In the genomic region with DNA sequence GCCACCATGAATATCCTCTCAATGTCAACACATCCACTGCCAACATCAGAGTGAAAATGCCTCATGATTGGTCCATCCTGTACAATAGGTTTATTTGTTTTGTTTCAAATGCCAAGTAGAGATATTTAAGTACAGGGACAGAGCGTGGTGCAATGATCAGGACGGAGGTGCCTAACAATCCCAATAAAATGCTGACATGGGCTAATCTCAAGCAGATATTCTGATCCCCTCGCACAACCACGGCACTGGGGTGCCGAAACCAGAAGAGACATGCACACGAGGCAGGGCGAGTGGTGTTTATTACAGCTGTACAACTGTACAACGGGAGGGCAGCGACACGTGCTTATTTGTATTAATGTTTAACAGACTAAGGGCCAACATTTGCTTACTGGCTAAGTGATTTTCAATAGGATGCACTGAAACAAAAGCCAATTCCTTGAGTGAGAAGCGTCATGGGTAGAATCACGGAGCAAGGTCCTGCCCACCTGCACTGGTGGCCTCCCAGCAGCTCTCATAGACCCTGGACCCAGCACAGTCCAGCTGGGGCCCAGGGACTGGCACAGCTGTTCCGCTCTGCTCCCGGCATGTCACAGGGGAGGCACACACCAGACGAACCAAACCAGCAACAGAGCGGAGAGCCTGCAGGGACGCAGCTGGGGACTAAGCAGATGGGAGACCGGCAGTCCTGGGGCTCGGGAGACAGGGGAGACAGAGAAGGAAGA, we compare ENCODE assay signal across 14 cellular contexts.
DNase-seq lines count a peak whose midpoint lies in the region; ATAC-seq, FAIRE-seq and TF ChIP-seq lines count a peak whose summit lies in the region.
"Had no signal": no experiment of that assay in that cellular context is flagged by ENCODE, and none has a peak within 500 bp of the region (broad histone marks: within the 10 kb centered on the region; RNA-seq: fewer than 3 reads in every experiment).

No MANE protein-coding gene starts in this region.

- H4K20me1 ChIP-seq in K562 (replicated peaks; ENCODE audit: control insufficient read depth, insufficient read depth, low read length), result no peaks in the 10 kb centered on the region

- H3K4me3 Mint-ChIP-seq in activated naive CD8-positive, alpha-beta T cell, result no peak overlapping the region
- no peak overlapping the region for H3K4me3 Mint-ChIP-seq in activated naive CD8-positive, alpha-beta T cell treated with anti-CD3 and anti-CD28 coated beads, Interleukin-2, amount 50 U/mL, for 24 hours

- H3K36me3 ChIP-seq in K562 (ENCODE audit: control insufficient read depth, insufficient read depth, low read length), result no peaks in the 10 kb centered on the region
- H3K36me3 ChIP-seq in mucosa of rectum (ENCODE audit: control insufficient read depth in 2 of 2, insufficient read depth in 2 of 2, low read length in 2 of 2), result no peaks in the 10 kb centered on the region
- no peaks in the 10 kb centered on the region for H3K36me3 ChIP-seq in transverse colon

- FAIRE-seq in K562 (lab: Jason Lieb, UNC), result no peak
- FAIRE-seq: GM12891 had no signal

- no peak for DNase-seq in activated naive CD8-positive, alpha-beta T cell treated with anti-CD3 and anti-CD28 coated beads, Interleukin-2, amount 50 U/mL, for 24 hours
- DNase-seq in K562 (ENCODE audit: extremely low read depth in 1 of 4, low spot score in 3 of 4) (no peak), transverse colon (peak; percentile 34), foreskin fibroblast (no peak)
- no peak for DNase-seq in stimulated activated CD8-positive, alpha-beta memory T cell treated with anti-CD3 and anti-CD28 coated beads, Interleukin-4, amount 100 ng/mL, for 48 hours
- DNase-seq: effector CD8-positive, alpha-beta T cell; NCI-H1436; stimulated activated naive CD8-positive, alpha-beta T cell treated with anti-CD3 and anti-CD28 coated beads, Interleukin-15, amount 100 ng/mL, for 72 hours had no signal

- TF ChIP-seq CTCF in K562 (IDR thresholded peaks at IDR 0.05 in 2 of 3, conservative IDR thresholded peaks at IDR 0.05 in 1 of 3; ENCODE audit: insufficient read depth in 2 of 3, low read depth in 1 of 3, low read length in 3 of 3) (no peak), transverse colon (IDR thresholded peaks at IDR 0.05) (no peak), foreskin fibroblast (IDR thresholded peaks at IDR 0.05; ENCODE audit: low read depth, low read length) (no peak)

- H3K36me3 Mint-ChIP-seq in activated naive CD8-positive, alpha-beta T cell, result no peaks in the 10 kb centered on the region
- H3K36me3 Mint-ChIP-seq in activated naive CD8-positive, alpha-beta T cell treated with anti-CD3 and anti-CD28 coated beads, Interleukin-2, amount 50 U/mL, for 24 hours (ENCODE audit: low read depth), result peaks cover 2% of the 10 kb centered on the region

- no peaks in the 10 kb centered on the region for H3K27me3 Mint-ChIP-seq in activated naive CD8-positive, alpha-beta T cell
- peaks cover 2% of the 10 kb centered on the region for H3K27me3 Mint-ChIP-seq in activated naive CD8-positive, alpha-beta T cell treated with anti-CD3 and anti-CD28 coated beads, Interleukin-2, amount 50 U/mL, for 24 hours

- no peak for TF ChIP-seq RAD21 in K562 (CRISPR knock-in tag; conservative IDR thresholded peaks at IDR 0.05 in 1 of 2, IDR thresholded peaks at IDR 0.05 in 1 of 2)

- intact Hi-C loops in K562 (cut with micrococcal nuclease), result no loop called here
- intact Hi-C loops in transverse colon (cut with DNase I; ENCODE audit: low total_unique reads), result no loop called here

- TF ChIP-seq POLR2A in K562 (conservative IDR thresholded peaks at IDR 0.05) (no peak), transverse colon (IDR thresholded peaks at IDR 0.05) (peak; percentile 52)

- no peaks in the 10 kb centered on the region for H3K9me1 ChIP-seq in K562 (ENCODE audit: control insufficient read depth, insufficient read depth, low read length)

- peak overlapping the region; percentile 64 for H3K27ac Mint-ChIP-seq in activated naive CD8-positive, alpha-beta T cell
- H3K27ac Mint-ChIP-seq in activated naive CD8-positive, alpha-beta T cell treated with anti-CD3 and anti-CD28 coated beads, Interleukin-2, amount 50 U/mL, for 24 hours, result no peak overlapping the region

- H3K9ac ChIP-seq in K562 (ENCODE audit: insufficient read depth in 1 of 2, low read depth in 2 of 2, low read length in 2 of 2) (no peak overlapping the region), mucosa of rectum (ENCODE audit: low read depth in 1 of 2, low read length in 2 of 2) (peak overlapping the region in 1 of 2 donors; percentile 65)

- H2AFZ ChIP-seq in K562 (ENCODE audit: low read depth, low read length), result no peak overlapping the region

- CTCF ChIA-PET in K562 (lab: Yijun Ruan, JAX; ENCODE audit: low intra/inter-chr PET ratio), result no interaction called here

- no peak for ATAC-seq in activated naive CD8-positive, alpha-beta T cell treated with anti-CD3 and anti-CD28 coated beads, Interleukin-2, amount 50 U/mL, for 24 hours
- ATAC-seq in K562 (no peak), HG03135 (IDR thresholded peaks at IDR 0.05; ENCODE audit: unreplicated experiment) (no peak)

- in situ Hi-C loops in K562 (cut with MboI) (no loop called here), transverse colon (cut with MboI; ENCODE audit: low pct_ligation_motif_present in 1 of 4, low pct_unique_long_range_greater_than_20kb in 1 of 4, low sequenced_read_pairs in 3 of 4) (no loop called here)

- 93% methylated on average over 14 of the region's 19 CpGs for WGBS in K562 (ENCODE audit: insufficient coverage, low coverage, missing lambda C conversion rate)
- 52 to 75% methylated on average over 4 to 19 of the region's 19 CpGs for WGBS in transverse colon (ENCODE audit: low coverage in 1 of 2), 2 donors

- peaks cover 31% of the 10 kb centered on the region for H3K79me2 ChIP-seq in K562 (ENCODE audit: control insufficient read depth, insufficient read depth, low read length)

- H3K9me3 Mint-ChIP-seq in activated naive CD8-positive, alpha-beta T cell (ENCODE audit: low read depth), result no peaks in the 10 kb centered on the region
- H3K9me3 Mint-ChIP-seq in activated naive CD8-positive, alpha-beta T cell treated with anti-CD3 and anti-CD28 coated beads, Interleukin-2, amount 50 U/mL, for 24 hours, result no peaks in the 10 kb centered on the region
- H3K9me3 Mint-ChIP-seq: stimulated activated naive CD8-positive, alpha-beta T cell treated with anti-CD3 and anti-CD28 coated beads, Interleukin-15, amount 100 ng/mL, for 72 hours had no signal

- H3K9me3 ChIP-seq in K562 (replicated peaks; ENCODE audit: control insufficient read depth, insufficient read depth, low read depth, low read length) (no peaks in the 10 kb centered on the region), mucosa of rectum (ENCODE audit: control insufficient read depth in 2 of 2, low read length in 2 of 2) (no peaks in the 10 kb centered on the region), transverse colon (no peaks in the 10 kb centered on the region)

- TF ChIP-seq EP300 in K562 (IDR thresholded peaks at IDR 0.05; ENCODE audit: low read length) (no peak), transverse colon (IDR thresholded peaks at IDR 0.05; ENCODE audit: low read depth) (no peak)

- no peak overlapping the region for H3K4me3 ChIP-seq in K562
- peak overlapping the region; percentile 47 to 53 for H3K4me3 ChIP-seq in mucosa of rectum (ENCODE audit: low read length in 2 of 2)
- peak overlapping the region in 1 of 4 donors; percentile 14 for H3K4me3 ChIP-seq in transverse colon
- no peak overlapping the region for H3K4me3 ChIP-seq in foreskin fibroblast (ENCODE audit: low read depth in 1 of 2, low read length in 2 of 2)
- H3K4me3 ChIP-seq: SK-N-MC, skin epidermis had no signal

- no peak overlapping the region for H3K27ac ChIP-seq in K562 (ENCODE audit: extremely low read depth, low read depth, low read length)
- peak overlapping the region; percentile 69 to 70 for H3K27ac ChIP-seq in mucosa of rectum (ENCODE audit: low read depth in 2 of 2, low read length in 2 of 2)
- H3K27ac ChIP-seq in transverse colon, result peak overlapping the region; percentile 64 to 87 (median 80)
- H3K27ac ChIP-seq: SK-N-MC had no signal

- peaks cover 74% of the 10 kb centered on the region for H3K4me1 Mint-ChIP-seq in activated naive CD8-positive, alpha-beta T cell (ENCODE audit: low read depth)
- peaks cover 79% of the 10 kb centered on the region for H3K4me1 Mint-ChIP-seq in activated naive CD8-positive, alpha-beta T cell treated with anti-CD3 and anti-CD28 coated beads, Interleukin-2, amount 50 U/mL, for 24 hours

- no TSS peak for BruUV-seq in K562 (replicated peaks; lab: Mats Ljungman, UMichigan)

- no peak overlapping the region for H3K4me2 ChIP-seq in K562 (ENCODE audit: insufficient read depth, low read length)

- POLR2A ChIA-PET in K562 (lab: Yijun Ruan, JAX), result no interaction called here

- H3K4me1 ChIP-seq in K562 (replicated peaks in 1 of 2; ENCODE audit: control insufficient read depth in 2 of 2, insufficient read depth in 2 of 2, low read length in 2 of 2) (peaks cover 29 to 60% of the 10 kb centered on the region in 2 experiments; a peak in 4 of 5 replicates), mucosa of rectum (ENCODE audit: control insufficient read depth in 2 of 2, insufficient read depth in 2 of 2, low read length in 2 of 2) (peaks cover 45 to 61% of the 10 kb centered on the region in 2 donors), transverse colon (peaks cover 53 to 89% (median 85%) of the 10 kb centered on the region in 4 donors)

- H3K27me3 ChIP-seq in K562 (ENCODE audit: control insufficient read depth in 2 of 2, insufficient read depth in 2 of 2, low read length in 2 of 2) (no peaks in the 10 kb centered on the region), mucosa of rectum (ENCODE audit: control insufficient read depth in 2 of 2, insufficient read depth in 2 of 2, low read length in 2 of 2) (no peaks in the 10 kb centered on the region), transverse colon (no peaks in the 10 kb centered on the region)

TF ChIP-seq in K562, 482 proteins besides CTCF, POLR2A, EP300 and RAD21 (continues in another document):
- TF ChIP-seq MAFK (IDR thresholded peaks at IDR 0.05; ENCODE audit: low read length) (peak; percentile 54; the same call in 1 of the 2 replicates), MAFG (tag; conservative IDR thresholded peaks at IDR 0.05) (0 out of 2 replicates have a peak, but pooled peaks have one; percentile 18), ETV6 (IDR thresholded peaks at IDR 0.05; ENCODE audit: borderline replicate concordance in 1 of 2, low read depth in 2 of 2, low read length in 1 of 2) (no peak), ETV6 (CRISPR knock-in tag; IDR thresholded peaks at IDR 0.05; ENCODE audit: borderline replicate concordance) (no peak), POLR3G (IDR thresholded peaks at IDR 0.05; ENCODE audit: extremely low read depth, insufficient read length, insufficient replicate concordance) (no peak), MAFF (IDR thresholded peaks at IDR 0.05; ENCODE audit: low read length) (peak; percentile 29; the same call in 1 of the 2 replicates), ZNF316 (IDR thresholded peaks at IDR 0.05) (peak; percentile 70), NCOA4 (IDR thresholded peaks at IDR 0.05; ENCODE audit: partially characterized antibody) (no peak), ATF1 (CRISPR knock-in tag; IDR thresholded peaks at IDR 0.05) (no peak), ATF1 (tag; IDR thresholded peaks at IDR 0.05) (no peak), MYC (IDR thresholded peaks at IDR 0.05; ENCODE audit: low read depth, low read length) (no peak), MYC (CRISPR knock-in tag; IDR thresholded peaks at IDR 0.05; ENCODE audit: borderline replicate concordance, low read depth) (no peak)

Comparison
In these comparisons a context has a peak if more than half of its experiments do, and no peak if none do; other contexts are left out.
1. H3K4me3 ChIP-seq: peak in mucosa of rectum (2 of 2); none in K562 (single experiment) and foreskin fibroblast (0 of 2).